Comparison of ENCODE assay signal across 19 cellular contexts in genomic region chr4:25981749-25982148, GRCh38.
"Had no signal": no experiment of that assay in that cellular context is flagged by ENCODE, and none has a peak within 500 bp of the region (broad histone marks: within the 10 kb centered on the region; RNA-seq: fewer than 3 reads in every experiment).

No MANE protein-coding gene starts in this region.

- H3K4me3 ChIP-seq: left lung, right lobe of liver, smooth muscle cell, stomach had no signal

- H3K4me3 Mint-ChIP-seq: activated CD4-positive, alpha-beta T cell treated with anti-CD3 and anti-CD28 coated beads, Interleukin-2, amount 10 ng/mL, durations not matched to agents 24 days and 14 days; activated CD8-positive, alpha-beta T cell treated with anti-CD3 and anti-CD28 coated beads for 36 hours; activated T-helper 17 cell treated with anti-CD3 and anti-CD28 coated beads, Interleukin-2, amount 50 U/mL, for 72 hours; brain; central memory CD8-positive, alpha-beta T cell; stimulated activated effector memory CD8-positive, alpha-beta T cell treated with anti-CD3 and anti-CD28 coated beads, Interleukin-12 subunit alpha, Interleukin-12 subunit beta, amount 100 ng/mL, for 72 hours; type B pancreatic cell had no signal

- DNase-seq: activated CD4-positive, alpha-beta T cell treated with anti-CD3 and anti-CD28 coated beads, Interleukin-2, amount 10 ng/mL, durations not matched to agents 24 days and 14 days; activated CD8-positive, alpha-beta T cell treated with anti-CD3 and anti-CD28 coated beads for 36 hours; activated naive CD4-positive, alpha-beta T cell treated with Interleukin-2 at 50 U/mL for 16 hours; activated T-cell treated with anti-CD3 and anti-CD28 coated beads, Interleukin-2, amount 50 U/mL, for 1 hour; cortex of kidney; effector memory CD4-positive, alpha-beta T cell; left lung; right lobe of liver; stimulated activated CD4-positive, alpha-beta T cell treated with anti-CD3 and anti-CD28 coated beads, Interleukin-4, amount 100 ng/mL, for 24 hours; stomach; T-helper 1 cell; T-helper 9 cell had no signal

- H3K27ac Mint-ChIP-seq: activated CD4-positive, alpha-beta T cell treated with anti-CD3 and anti-CD28 coated beads, Interleukin-2, amount 10 ng/mL, durations not matched to agents 24 days and 14 days; activated CD8-positive, alpha-beta T cell treated with anti-CD3 and anti-CD28 coated beads for 36 hours; activated T-helper 17 cell treated with anti-CD3 and anti-CD28 coated beads, Interleukin-2, amount 50 U/mL, for 72 hours; brain; stimulated activated effector memory CD8-positive, alpha-beta T cell treated with anti-CD3 and anti-CD28 coated beads, Interleukin-12 subunit alpha, Interleukin-12 subunit beta, amount 100 ng/mL, for 72 hours; type B pancreatic cell had no signal

- H3K36me3 ChIP-seq: left lung, right lobe of liver, stomach had no signal

- H3K4me2 ChIP-seq: smooth muscle cell had no signal

- H3K9me3 Mint-ChIP-seq: activated CD4-positive, alpha-beta T cell treated with anti-CD3 and anti-CD28 coated beads, Interleukin-2, amount 10 ng/mL, durations not matched to agents 24 days and 14 days; activated CD8-positive, alpha-beta T cell treated with anti-CD3 and anti-CD28 coated beads for 36 hours; activated T-helper 17 cell treated with anti-CD3 and anti-CD28 coated beads, Interleukin-2, amount 50 U/mL, for 72 hours; central memory CD8-positive, alpha-beta T cell; stimulated activated effector memory CD8-positive, alpha-beta T cell treated with anti-CD3 and anti-CD28 coated beads, Interleukin-12 subunit alpha, Interleukin-12 subunit beta, amount 100 ng/mL, for 72 hours; type B pancreatic cell had no signal

- ATAC-seq: activated CD8-positive, alpha-beta T cell treated with anti-CD3 and anti-CD28 coated beads for 36 hours; activated T-helper 17 cell treated with anti-CD3 and anti-CD28 coated beads, Interleukin-2, amount 50 U/mL, for 72 hours; left lung; right lobe of liver; stimulated activated effector memory CD8-positive, alpha-beta T cell treated with anti-CD3 and anti-CD28 coated beads, Interleukin-12 subunit alpha, Interleukin-12 subunit beta, amount 100 ng/mL, for 72 hours had no signal

- H3K9me3 ChIP-seq: left lung, right lobe of liver, stomach had no signal

- H3K4me1 Mint-ChIP-seq: activated CD4-positive, alpha-beta T cell treated with anti-CD3 and anti-CD28 coated beads, Interleukin-2, amount 10 ng/mL, durations not matched to agents 24 days and 14 days; activated T-helper 17 cell treated with anti-CD3 and anti-CD28 coated beads, Interleukin-2, amount 50 U/mL, for 72 hours; central memory CD8-positive, alpha-beta T cell had no signal

- H3K27me3 ChIP-seq: left lung, right lobe of liver, stomach had no signal

- H3K27ac ChIP-seq: left lung, right lobe of liver, stomach had no signal

- FAIRE-seq: keratinocyte had no signal

- H3K36me3 Mint-ChIP-seq: brain; stimulated activated effector memory CD8-positive, alpha-beta T cell treated with anti-CD3 and anti-CD28 coated beads, Interleukin-12 subunit alpha, Interleukin-12 subunit beta, amount 100 ng/mL, for 72 hours; type B pancreatic cell had no signal

- H3K4me1 ChIP-seq: left lung, right lobe of liver, stomach had no signal
